8 cellular contexts compared by ENCODE assay signal in the genomic region with DNA sequence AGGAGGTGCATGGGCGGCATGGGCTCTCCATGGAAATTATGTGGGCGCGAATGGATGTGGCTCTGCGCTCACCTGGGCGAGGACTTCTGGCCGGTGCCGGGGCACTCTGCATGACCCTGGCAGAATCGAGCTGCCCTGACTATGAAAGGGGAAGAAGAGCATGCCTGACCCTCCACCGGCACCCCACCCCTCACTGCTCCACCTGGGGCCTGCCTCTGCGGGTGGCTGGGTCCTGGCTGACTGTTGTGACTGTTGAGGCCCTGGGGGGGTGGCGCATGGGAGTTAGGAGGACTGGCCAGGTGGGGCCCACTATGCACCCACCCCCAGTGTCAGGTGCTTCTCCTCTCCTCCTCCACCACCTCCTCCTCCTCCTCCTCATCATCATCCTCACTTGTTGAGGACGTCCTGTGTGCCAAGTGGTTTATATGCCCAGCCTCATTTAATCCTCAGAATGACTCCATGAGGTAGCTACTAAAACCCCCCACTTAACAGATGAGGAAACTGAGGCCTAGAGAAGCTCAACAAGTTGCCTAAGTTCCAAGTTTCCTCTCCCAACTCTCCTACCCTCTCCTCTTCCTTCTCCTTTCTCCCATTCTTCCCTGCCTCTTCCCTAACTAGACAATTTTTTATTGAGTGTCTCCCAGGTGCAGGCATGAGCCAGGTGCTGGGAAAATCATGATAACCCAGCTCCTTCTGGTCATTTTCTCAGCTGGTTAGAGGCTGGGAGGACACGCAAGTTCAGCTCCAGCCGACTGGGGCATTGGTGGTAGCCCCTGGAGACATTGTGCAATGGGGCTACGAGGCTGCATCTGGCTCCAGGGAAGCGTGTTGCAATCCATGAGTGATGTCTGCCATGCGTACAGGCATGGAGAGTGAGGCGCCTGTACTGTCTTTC. TPM values are rescaled to one million over a fixed set of nuclear protein-coding genes. Genes with fewer than 3 reads are reported as not detected.
DNase-seq lines count a peak whose midpoint lies in the region; ATAC-seq and TF ChIP-seq lines count a peak whose summit lies in the region.

No MANE protein-coding gene starts in this region.

- H3K4me1 Mint-ChIP-seq in osteocyte (ENCODE audit: unreplicated experiment) (peaks cover 54% of the 10 kb centered on the region), GM23338 (peaks cover 5% of the 10 kb centered on the region; the same call in 2 of the 3 replicates)

- H3K4me3 Mint-ChIP-seq in osteocyte (ENCODE audit: unreplicated experiment) (no peak overlapping the region), GM23338 (no peak overlapping the region)

- H3K36me3 Mint-ChIP-seq in osteocyte (ENCODE audit: unreplicated experiment) = no peaks in the 10 kb centered on the region
- H3K36me3 Mint-ChIP-seq in GM23338 (ENCODE audit: low read depth) = no peaks in the 10 kb centered on the region; the same call in 2 of the 3 replicates

- H3K27ac ChIP-seq in GM23338 (ENCODE audit: low read depth) = no peak overlapping the region

- no peaks in the 10 kb centered on the region for H4K20me1 ChIP-seq in GM23338 (replicated peaks; ENCODE audit: insufficient read depth)

- no peaks in the 10 kb centered on the region for H3K9me3 Mint-ChIP-seq in osteocyte (ENCODE audit: unreplicated experiment)
- no peaks in the 10 kb centered on the region for H3K9me3 Mint-ChIP-seq in GM23338

- no peaks in the 10 kb centered on the region for H3K27me3 ChIP-seq in GM23338 (ENCODE audit: insufficient read depth)

- no peak overlapping the region for H2AFZ ChIP-seq in GM23338

- no peak for ATAC-seq in GM23338

- peak; percentile 70 for DNase-seq in EL
- DNase-seq in OCI-M1 (lab: John Stamatoyannopoulos, UW) = peak; percentile 82
- DNase-seq in epidermal melanocyte (ENCODE audit: insufficient read length, low spot score) = peak; percentile 67
- no peak for DNase-seq in osteocyte (ENCODE audit: extremely low spot score, unreplicated experiment)
- DNase-seq in dedifferentiated amniotic fluid mesenchymal stem cell (ENCODE audit: extremely low spot score) = no peak
- DNase-seq in globus pallidus (ENCODE audit: low spot score) = no peak
- no peak for DNase-seq in GM19238 (ENCODE audit: insufficient read length, low spot score)
- no peak for DNase-seq in GM23338 (ENCODE audit: low spot score)

- 0 out of 2 replicates have a peak, but pooled peaks cover 3% of the 10 kb centered on the region for H3K9me2 ChIP-seq in GM23338 (ENCODE audit: insufficient read depth)

- H3K79me2 ChIP-seq in GM23338 (replicated peaks; ENCODE audit: insufficient read depth) = no peaks in the 10 kb centered on the region

- no peaks in the 10 kb centered on the region for H3K4me1 ChIP-seq in GM23338 (ENCODE audit: insufficient read depth)

- H3F3A ChIP-seq in GM23338 (replicated peaks; ENCODE audit: low read depth) = no peaks in the 10 kb centered on the region

- H3K36me3 ChIP-seq in GM23338 (ENCODE audit: insufficient read depth) = no peaks in the 10 kb centered on the region

- no peak overlapping the region for H3K4me3 ChIP-seq in GM23338

- H3K27ac Mint-ChIP-seq in osteocyte (ENCODE audit: unreplicated experiment) (peak overlapping the region; percentile 85), GM23338 (no peak overlapping the region)

- no peak for TF ChIP-seq CTCF in osteocyte (IDR thresholded peaks at IDR 0.05)
- TF ChIP-seq CTCF in GM23338 (conservative IDR thresholded peaks at IDR 0.05; ENCODE audit: low read depth in 2 of 2) = no peak

- H3K4me2 ChIP-seq in GM23338 = no peak overlapping the region

- H3K27me3 Mint-ChIP-seq in osteocyte (ENCODE audit: unreplicated experiment) = no peaks in the 10 kb centered on the region
- peaks cover 9% of the 10 kb centered on the region for H3K27me3 Mint-ChIP-seq in GM23338 (ENCODE audit: insufficient read depth, low read depth, poor library complexity)

TF ChIP-seq in GM23338, 12 proteins besides CTCF, POLR2A, EP300 and RAD21 (continues in another document):
- TF ChIP-seq JUNB (IDR thresholded peaks at IDR 0.05; ENCODE audit: unreplicated experiment) (no peak), REST (IDR thresholded peaks at IDR 0.05; ENCODE audit: unreplicated experiment) (no peak), ZNF114 (CRISPR knock-in tag; IDR thresholded peaks at IDR 0.05) (no peak)
- TF ChIP-seq, protein P1, sequence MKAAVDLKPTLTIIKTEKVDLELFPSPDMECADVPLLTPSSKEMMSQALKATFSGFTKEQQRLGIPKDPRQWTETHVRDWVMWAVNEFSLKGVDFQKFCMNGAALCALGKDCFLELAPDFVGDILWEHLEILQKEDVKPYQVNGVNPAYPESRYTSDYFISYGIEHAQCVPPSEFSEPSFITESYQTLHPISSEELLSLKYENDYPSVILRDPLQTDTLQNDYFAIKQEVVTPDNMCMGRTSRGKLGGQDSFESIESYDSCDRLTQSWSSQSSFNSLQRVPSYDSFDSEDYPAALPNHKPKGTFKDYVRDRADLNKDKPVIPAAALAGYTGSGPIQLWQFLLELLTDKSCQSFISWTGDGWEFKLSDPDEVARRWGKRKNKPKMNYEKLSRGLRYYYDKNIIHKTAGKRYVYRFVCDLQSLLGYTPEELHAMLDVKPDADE (IDR thresholded peaks at IDR 0.05) = no peak

RNA-seq across cellular contexts. Expression of gene MYEOV, which starts 2.3 kb away (rescaled TPM):
- 1.6 and 1.8 TPM in 2 replicates for total RNA-seq in osteocyte
- total RNA-seq in GM23338 (2014; rRNA removed; shearing (Covaris generic)) = 0.14 and 0.70 TPM in 2 replicates
- 0.19 TPM in 1 of 2 replicates, not detected in the other for polyA plus RNA-seq in GM23338 (2016; fragmentation: Nextera tagmentation; extraction: Ambion mirVana)

Comparison
In these comparisons a context has a peak if more than half of its experiments do, and no peak if none do; other contexts are left out.
1. DNase-seq: peak in EL (single experiment), OCI-M1 (single experiment) and epidermal melanocyte (single experiment); none in osteocyte (single experiment), dedifferentiated amniotic fluid mesenchymal stem cell (single experiment), globus pallidus (single experiment), GM19238 (single experiment) and GM23338 (single experiment).